Comparison of ENCODE assay signal across 15 cellular contexts in genomic region chr3:11713171-11713570, GRCh38.
DNase-seq lines count a peak whose midpoint lies in the region; ATAC-seq, FAIRE-seq and TF ChIP-seq lines count a peak whose summit lies in the region.
"Had no signal": no experiment of that assay in that cellular context is flagged by ENCODE, and none has a peak within 500 bp of the region (broad histone marks: within the 10 kb centered on the region; RNA-seq: fewer than 3 reads in every experiment).

No MANE protein-coding gene starts in this region.

- peaks cover 21% of the 10 kb centered on the region for H3K4me1 ChIP-seq in OCI-LY7 (ENCODE audit: insufficient read depth, low read length, poor library complexity, severe bottlenecking)
- H3K4me1 ChIP-seq in esophagus squamous epithelium: peaks cover 5 to 64% (median 23%) of the 10 kb centered on the region in 3 donors
- H3K4me1 ChIP-seq in parathyroid adenoma: peaks cover 6% of the 10 kb centered on the region
- no peaks in the 10 kb centered on the region for H3K4me1 ChIP-seq in effector memory CD4-positive, alpha-beta T cell (ENCODE audit: control insufficient read depth, insufficient read depth, low read length, poor library complexity, severe bottlenecking)
- H3K4me1 ChIP-seq in transverse colon: peaks cover 0 to 18% (median 6%) of the 10 kb centered on the region in 4 donors

- no peaks in the 10 kb centered on the region; the same call in 1 of the 2 replicates for H3K36me3 ChIP-seq in OCI-LY7 (ENCODE audit: insufficient read depth, low read length)
- no peaks in the 10 kb centered on the region for H3K36me3 ChIP-seq in bronchial epithelial cell (ENCODE audit: control insufficient read depth, insufficient read depth, low read length)
- no peaks in the 10 kb centered on the region for H3K36me3 ChIP-seq in esophagus squamous epithelium
- H3K36me3 ChIP-seq in parathyroid adenoma (ENCODE audit: control insufficient read depth, insufficient read depth, low read length): no peaks in the 10 kb centered on the region
- no peaks in the 10 kb centered on the region for H3K36me3 ChIP-seq in effector memory CD4-positive, alpha-beta T cell (ENCODE audit: control insufficient read depth, insufficient read depth, low read length)
- H3K36me3 ChIP-seq in transverse colon: no peaks in the 10 kb centered on the region
- H3K36me3 ChIP-seq: HAP-1 had no signal

- H2AFZ ChIP-seq in OCI-LY7 (ENCODE audit: low read length) (no peak overlapping the region), parathyroid adenoma (peak overlapping the region; percentile 21)

- no peaks in the 10 kb centered on the region for H3K27me3 ChIP-seq in bronchial epithelial cell (ENCODE audit: control insufficient read depth, insufficient read depth, low read length)
- H3K27me3 ChIP-seq in esophagus squamous epithelium: no peaks in the 10 kb centered on the region
- no peaks in the 10 kb centered on the region for H3K27me3 ChIP-seq in parathyroid adenoma (ENCODE audit: control insufficient read depth, insufficient read depth, low read length)
- no peaks in the 10 kb centered on the region for H3K27me3 ChIP-seq in effector memory CD4-positive, alpha-beta T cell (replicated peaks; ENCODE audit: control insufficient read depth, insufficient read depth, low read length, poor library complexity, severe bottlenecking)
- no peaks in the 10 kb centered on the region for H3K27me3 ChIP-seq in transverse colon

- ATAC-seq in sciatic nerve (no peak), HG03457 (IDR thresholded peaks at IDR 0.05; ENCODE audit: unreplicated experiment) (no peak)

- H3K79me2 ChIP-seq in OCI-LY7 (ENCODE audit: insufficient read depth, low read depth, low read length) (peaks cover 30% of the 10 kb centered on the region), parathyroid adenoma (peaks cover 53% of the 10 kb centered on the region)

- H4K20me1 ChIP-seq in OCI-LY7 (ENCODE audit: insufficient read depth, low read length): no peaks in the 10 kb centered on the region

- BruUV-seq in OCI-LY7 (replicated peaks; lab: Mats Ljungman, UMichigan): no TSS peak

- H3K9ac ChIP-seq in parathyroid adenoma: no peak overlapping the region

- no peak for TF ChIP-seq POLR2A in esophagus squamous epithelium (IDR thresholded peaks at IDR 0.05)
- TF ChIP-seq POLR2A in transverse colon (IDR thresholded peaks at IDR 0.05): no peak

- POLR2A ChIA-PET in OCI-LY7 (lab: Charles Lee): interaction anchor here (1.0 kb wide), 1 partner anchor 34 kb away, joined by 4 read pairs; no protein-coding TSS in a partner anchor

- CTCF ChIA-PET in OCI-LY7 (lab: Charles Lee; ENCODE audit: unreplicated experiment): no interaction called here

- H3K27ac ChIP-seq in OCI-LY7 (ENCODE audit: low read depth, low read length, poor library complexity, severe bottlenecking) (no peak overlapping the region), esophagus squamous epithelium (peak overlapping the region; percentile 23 to 52 (median 42)), parathyroid adenoma (no peak overlapping the region), transverse colon (no peak overlapping the region)
- H3K27ac ChIP-seq in effector memory CD4-positive, alpha-beta T cell (ENCODE audit: insufficient read depth, low read length, poor library complexity, severe bottlenecking): no peak overlapping the region

- H3K4me2 ChIP-seq in OCI-LY7 (ENCODE audit: low read length): 0 out of 2 replicates have a peak overlapping the region, but pooled peaks have one; percentile 17
- no peak overlapping the region for H3K4me2 ChIP-seq in parathyroid adenoma (ENCODE audit: low read length)

- no peak for TF ChIP-seq CTCF in OCI-LY7 (conservative IDR thresholded peaks at IDR 0.05; ENCODE audit: low read length)
- no peak for TF ChIP-seq CTCF in bronchial epithelial cell (IDR thresholded peaks at IDR 0.05; ENCODE audit: insufficient read depth, low read length, severe bottlenecking)
- no peak for TF ChIP-seq CTCF in esophagus squamous epithelium (IDR thresholded peaks at IDR 0.05)
- TF ChIP-seq CTCF in parathyroid adenoma (IDR thresholded peaks at IDR 0.05): no peak
- TF ChIP-seq CTCF in transverse colon (IDR thresholded peaks at IDR 0.05): no peak

- H3K4me3 ChIP-seq in OCI-LY7 (ENCODE audit: low read depth, low read length, poor library complexity, severe bottlenecking): no peak overlapping the region
- H3K4me3 ChIP-seq in bronchial epithelial cell (ENCODE audit: low read depth, low read length): no peak overlapping the region
- no peak overlapping the region for H3K4me3 ChIP-seq in esophagus squamous epithelium
- no peak overlapping the region for H3K4me3 ChIP-seq in parathyroid adenoma (ENCODE audit: low read depth, low read length)
- no peak overlapping the region for H3K4me3 ChIP-seq in effector memory CD4-positive, alpha-beta T cell (ENCODE audit: insufficient read depth, low read depth, low read length, poor library complexity, severe bottlenecking)
- H3K4me3 ChIP-seq in transverse colon: no peak overlapping the region
- H3K4me3 ChIP-seq: HAP-1 had no signal

- no peaks in the 10 kb centered on the region for H3K9me2 ChIP-seq in OCI-LY7 (ENCODE audit: insufficient read depth, low read length)

- in situ Hi-C loops in transverse colon (cut with MboI; ENCODE audit: low pct_ligation_motif_present in 1 of 4, low pct_unique_long_range_greater_than_20kb in 1 of 4, low sequenced_read_pairs in 3 of 4): no loop called here

- no peak for DNase-seq in OCI-LY7 (ENCODE audit: low spot score)
- peak; percentile 89 for DNase-seq in bronchial epithelial cell (ENCODE audit: low read depth)
- no peak for DNase-seq in esophagus squamous epithelium (lab: John Stamatoyannopoulos, UW)
- DNase-seq in sciatic nerve (ENCODE audit: low spot score): no peak
- no peak for DNase-seq in effector memory CD4-positive, alpha-beta T cell
- no peak for DNase-seq in transverse colon
- DNase-seq: ACHN; C1 segment of cervical spinal cord; Calu3; CD4-positive, alpha-beta T cell; DMS 273 treated with DMSO at 0.1 percent for 48 hours had no signal

- H3K9me3 ChIP-seq in OCI-LY7 (ENCODE audit: low read length) (0 out of 2 replicates have a peak, but pooled peaks cover 6% of the 10 kb centered on the region), esophagus squamous epithelium (peaks cover 0 to 6% (median 0%) of the 10 kb centered on the region in 3 donors), parathyroid adenoma (ENCODE audit: control insufficient read depth, low read length) (no peaks in the 10 kb centered on the region), transverse colon (no peaks in the 10 kb centered on the region)
- H3K9me3 ChIP-seq in effector memory CD4-positive, alpha-beta T cell (ENCODE audit: control insufficient read depth, low read length): no peaks in the 10 kb centered on the region
- H3K9me3 ChIP-seq: HAP-1 had no signal

- no peak for FAIRE-seq in bronchial epithelial cell (lab: Jason Lieb, UNC)
- FAIRE-seq: H1 had no signal

- intact Hi-C loops in OCI-LY7 (cut with micrococcal nuclease; ENCODE audit: unreplicated experiment): no loop called here
- intact Hi-C loops in esophagus squamous epithelium (cut with DNase I): no loop called here
- intact Hi-C loops in sciatic nerve (cut with DNase I): no loop called here
- intact Hi-C loops in transverse colon (cut with DNase I; ENCODE audit: low total_unique reads): no loop called here

- WGBS in esophagus squamous epithelium, 2 donors: 39 to 45% methylated on average over 6 of the region's 6 CpGs
- 84 to 88% methylated on average over 4 to 6 of the region's 6 CpGs for WGBS in transverse colon (ENCODE audit: low coverage in 1 of 2), 2 donors

- no peak for TF ChIP-seq EP300 in transverse colon (IDR thresholded peaks at IDR 0.05; ENCODE audit: low read depth)

Comparison
In these comparisons a context has a peak if more than half of its experiments do, and no peak if none do; other contexts are left out.
1. H3K27ac ChIP-seq: peak in esophagus squamous epithelium (4 of 4); none in OCI-LY7 (single experiment), parathyroid adenoma (single experiment), effector memory CD4-positive, alpha-beta T cell (single experiment) and transverse colon (0 of 4).